22 cellular contexts compared by ENCODE assay signal in the genomic region with DNA sequence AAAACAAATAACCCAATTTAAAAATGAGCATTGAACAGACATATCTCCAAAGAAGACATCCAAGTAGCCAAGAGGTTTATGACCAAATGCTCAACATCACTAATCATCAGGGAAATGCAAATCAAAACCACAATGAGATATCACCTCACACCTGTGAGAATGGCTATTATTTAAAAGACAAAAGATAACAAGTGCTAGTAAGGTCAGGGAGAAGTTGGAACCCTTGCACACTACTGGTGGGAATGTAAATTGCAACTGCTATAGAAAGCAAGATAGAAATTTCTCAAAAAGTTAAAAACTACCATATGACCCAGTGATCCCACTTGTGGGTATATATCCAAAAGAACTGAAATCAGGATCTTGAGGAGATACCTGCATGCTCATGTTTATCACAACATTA. TPM values are rescaled to one million over a fixed set of nuclear protein-coding genes. Genes with fewer than 3 reads are reported as not detected.
A peak's percentile ranks its signal among the peaks of the same experiment; 100 is the strongest.
DNase-seq lines count a peak whose midpoint lies in the region; ATAC-seq and TF ChIP-seq lines count a peak whose summit lies in the region.
"Had no signal": no experiment of that assay in that cellular context is flagged by ENCODE, and none has a peak within 500 bp of the region (broad histone marks: within the 10 kb centered on the region; RNA-seq: fewer than 3 reads in every experiment).

No MANE protein-coding gene starts in this region.

- H3K27me3 Mint-ChIP-seq in WTC11 (ENCODE audit: low read depth) (no peaks in the 10 kb centered on the region), type B pancreatic cell (no peaks in the 10 kb centered on the region)
- H3K27me3 Mint-ChIP-seq: activated CD4-positive, alpha-beta T cell treated with anti-CD3 and anti-CD28 coated beads, Interleukin-2, amount 10 ng/mL, durations not matched to agents 24 days and 14 days; activated naive CD4-positive, alpha-beta T cell treated with anti-CD3 and anti-CD28 coated beads, Interleukin-2, amount 50 U/mL, for 24 hours; memory B cell had no signal

- H3K36me3 ChIP-seq in mammary epithelial cell (ENCODE audit: insufficient read depth, low read length): no peaks in the 10 kb centered on the region
- H3K36me3 ChIP-seq in breast epithelium: no peaks in the 10 kb centered on the region
- no peaks in the 10 kb centered on the region for H3K36me3 ChIP-seq in HAP-1 (replicated peaks)
- H3K36me3 ChIP-seq: sigmoid colon, SJSA1 had no signal

- TF ChIP-seq CTCF in mammary epithelial cell (conservative IDR thresholded peaks at IDR 0.05 in 1 of 2, IDR thresholded peaks at IDR 0.05 in 1 of 2; ENCODE audit: extremely low read depth in 1 of 2, insufficient read depth in 1 of 2, low read depth in 1 of 2, low read length in 2 of 2) (peak; percentile 14 to 32), breast epithelium (IDR thresholded peaks at IDR 0.05) (no peak), WTC11 (IDR thresholded peaks at IDR 0.05) (0 out of 2 replicates have a peak, but pooled peaks have one; percentile 18), fibroblast of the aortic adventitia (IDR thresholded peaks at IDR 0.05; ENCODE audit: insufficient read depth, low read length) (peak; percentile 17), type B pancreatic cell (conservative IDR thresholded peaks at IDR 0.05) (peak; percentile 49)

- peaks cover 22% of the 10 kb centered on the region for H3K79me2 ChIP-seq in mammary epithelial cell (ENCODE audit: insufficient read depth, low read length)

- dilution Hi-C loops in mammary epithelial cell (cut with HindIII; ENCODE audit: low sequenced_read_pairs): no loop called here

- POLR2A ChIA-PET in WTC11 (lab: Charles Lee): no interaction called here

- no peak for DNase-seq in mammary epithelial cell
- no peak for DNase-seq in breast epithelium (ENCODE audit: low spot score in 2 of 2)
- no peak for DNase-seq in WTC11 (ENCODE audit: low spot score)
- DNase-seq in fibroblast of the aortic adventitia (ENCODE audit: low read depth): no peak
- DNase-seq in type B pancreatic cell (ENCODE audit: extremely low spot score, unreplicated experiment): no peak
- no peak for DNase-seq in HAP-1 (ENCODE audit: low spot score in 2 of 2)
- DNase-seq: activated CD4-positive, alpha-beta T cell treated with anti-CD3 and anti-CD28 coated beads, Interleukin-2, amount 10 ng/mL, durations not matched to agents 24 days and 14 days; CD8-positive, alpha-beta T cell; effector memory CD4-positive, alpha-beta T cell; NCI-H1417; NCI-H226; NK-92 treated with Interleukin-12 subunit alpha and Interleukin-12 subunit beta, amount 100 ng/mL, for 24 hours; sigmoid colon; stimulated activated CD4-positive, alpha-beta T cell treated with anti-CD3 and anti-CD28 coated beads, Interleukin-2, amount 100 ng/mL, for 48 hours; stimulated activated CD8-positive, alpha-beta memory T cell treated with anti-CD3 and anti-CD28 coated beads, Interleukin-4, amount 100 ng/mL, for 48 hours; T1000 had no signal

- intact Hi-C loops in mammary epithelial cell (cut with micrococcal nuclease) (no loop called here), breast epithelium (cut with DNase I; ENCODE audit: low total_unique reads) (no loop called here)

- H3K4me3 ChIP-seq in mammary epithelial cell (replicated peaks in 1 of 3; ENCODE audit: insufficient read depth in 1 of 3, low read depth in 2 of 3, low read length in 3 of 3) (no peak overlapping the region), breast epithelium (no peak overlapping the region), fibroblast of the aortic adventitia (ENCODE audit: low read depth, low read length) (no peak overlapping the region), HAP-1 (no peak overlapping the region)
- H3K4me3 ChIP-seq: sigmoid colon, SJSA1 had no signal

- H3K9me3 ChIP-seq in mammary epithelial cell (replicated peaks; ENCODE audit: insufficient read depth, low read length): no peaks in the 10 kb centered on the region
- no peaks in the 10 kb centered on the region for H3K9me3 ChIP-seq in breast epithelium
- no peaks in the 10 kb centered on the region for H3K9me3 ChIP-seq in HAP-1
- H3K9me3 ChIP-seq: sigmoid colon, SJSA1 had no signal

- no peaks in the 10 kb centered on the region for H4K20me1 ChIP-seq in mammary epithelial cell (ENCODE audit: insufficient read depth, low read length)

- H3K27ac Mint-ChIP-seq in WTC11 (no peak overlapping the region; the same call in 1 of the 2 replicates), type B pancreatic cell (no peak overlapping the region)
- H3K27ac Mint-ChIP-seq: activated CD4-positive, alpha-beta T cell treated with anti-CD3 and anti-CD28 coated beads, Interleukin-2, amount 10 ng/mL, durations not matched to agents 24 days and 14 days; activated naive CD4-positive, alpha-beta T cell treated with anti-CD3 and anti-CD28 coated beads, Interleukin-2, amount 50 U/mL, for 24 hours; CD8-positive, alpha-beta T cell; memory B cell had no signal

- H3K9ac ChIP-seq in mammary epithelial cell (ENCODE audit: insufficient read depth, low read length): no peak overlapping the region

- no TSS peak for BruUV-seq in mammary epithelial cell (replicated peaks; lab: Mats Ljungman, UMichigan)

- peaks cover 76% of the 10 kb centered on the region for H3K4me1 Mint-ChIP-seq in WTC11
- H3K4me1 Mint-ChIP-seq in type B pancreatic cell (ENCODE audit: unreplicated experiment): peaks cover 12% of the 10 kb centered on the region

- H3K36me3 Mint-ChIP-seq in WTC11 (no peaks in the 10 kb centered on the region), type B pancreatic cell (peaks cover under 1% of the 10 kb centered on the region)

- H3K27me3 ChIP-seq in mammary epithelial cell (ENCODE audit: insufficient read depth, low read length) (no peaks in the 10 kb centered on the region), breast epithelium (no peaks in the 10 kb centered on the region), HAP-1 (ENCODE audit: low read depth) (no peaks in the 10 kb centered on the region)
- H3K27me3 ChIP-seq: sigmoid colon, SJSA1 had no signal

- ATAC-seq in WTC11 (peak; percentile 70), HG02759 (IDR thresholded peaks at IDR 0.05; ENCODE audit: unreplicated experiment) (no peak), HG02884 (IDR thresholded peaks at IDR 0.05; ENCODE audit: unreplicated experiment) (no peak)
- ATAC-seq: CD8-positive, alpha-beta T cell had no signal

- H3K4me3 Mint-ChIP-seq in WTC11 (no peak overlapping the region), type B pancreatic cell (no peak overlapping the region)
- H3K4me3 Mint-ChIP-seq: activated CD4-positive, alpha-beta T cell treated with anti-CD3 and anti-CD28 coated beads, Interleukin-2, amount 10 ng/mL, durations not matched to agents 24 days and 14 days; activated naive CD4-positive, alpha-beta T cell treated with anti-CD3 and anti-CD28 coated beads, Interleukin-2, amount 50 U/mL, for 24 hours; CD8-positive, alpha-beta T cell; memory B cell had no signal

- H3K9me3 Mint-ChIP-seq in WTC11: no peaks in the 10 kb centered on the region
- H3K9me3 Mint-ChIP-seq in type B pancreatic cell: no peaks in the 10 kb centered on the region
- H3K9me3 Mint-ChIP-seq: activated CD4-positive, alpha-beta T cell treated with anti-CD3 and anti-CD28 coated beads, Interleukin-2, amount 10 ng/mL, durations not matched to agents 24 days and 14 days; activated naive CD4-positive, alpha-beta T cell treated with anti-CD3 and anti-CD28 coated beads, Interleukin-2, amount 50 U/mL, for 24 hours; CD8-positive, alpha-beta T cell; memory B cell had no signal

- no peak overlapping the region for H2AFZ ChIP-seq in mammary epithelial cell (ENCODE audit: low read depth, low read length)

- CTCF ChIA-PET in mammary epithelial cell (lab: Charles Lee; ENCODE audit: low non-redundant PET): no interaction called here
- CTCF ChIA-PET in WTC11 (lab: Charles Lee): no interaction called here

- in situ Hi-C loops in mammary epithelial cell (cut with MboI; ENCODE audit: low sequenced_read_pairs in 2 of 2) (no loop called here), HAP-1 (cut with MboI; ENCODE audit: low sequenced_read_pairs) (no loop called here)

- H3K4me2 ChIP-seq in mammary epithelial cell (ENCODE audit: insufficient read depth, low read depth, low read length): no peak overlapping the region

- no peak for TF ChIP-seq POLR2A in breast epithelium (IDR thresholded peaks at IDR 0.05)

- H3K4me1 ChIP-seq in mammary epithelial cell (ENCODE audit: insufficient read depth, low read length) (peaks cover 2% of the 10 kb centered on the region), breast epithelium (no peaks in the 10 kb centered on the region), HAP-1 (peaks cover 6% of the 10 kb centered on the region)

- no peak overlapping the region for H3K27ac ChIP-seq in mammary epithelial cell (ENCODE audit: insufficient read depth, low read depth, low read length)
- H3K27ac ChIP-seq in breast epithelium: no peak overlapping the region
- H3K27ac ChIP-seq: HL-60, sigmoid colon, SJSA1 had no signal

TF ChIP-seq in WTC11, 78 proteins besides CTCF, POLR2A, EP300 and RAD21 (continues in another document):
- TF ChIP-seq SOX15 (CRISPR knock-in tag; IDR thresholded peaks at IDR 0.05) (no peak), ZBTB21 (CRISPR knock-in tag; IDR thresholded peaks at IDR 0.05; ENCODE audit: borderline replicate concordance) (no peak)
- TF ChIP-seq, protein P1, sequence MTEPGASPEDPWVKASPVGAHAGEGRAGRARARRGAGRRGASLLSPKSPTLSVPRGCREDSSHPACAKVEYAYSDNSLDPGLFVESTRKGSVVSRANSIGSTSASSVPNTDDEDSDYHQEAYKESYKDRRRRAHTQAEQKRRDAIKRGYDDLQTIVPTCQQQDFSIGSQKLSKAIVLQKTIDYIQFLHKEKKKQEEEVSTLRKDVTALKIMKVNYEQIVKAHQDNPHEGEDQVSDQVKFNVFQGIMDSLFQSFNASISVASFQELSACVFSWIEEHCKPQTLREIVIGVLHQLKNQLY (CRISPR knock-in tag; IDR thresholded peaks at IDR 0.05): no peak

RNA-seq across cellular contexts. Expression of a gene that starts 49.5 kb away (rescaled TPM):
- total RNA-seq in mammary epithelial cell (10 to 100 TPM; 24.9 to 37.3 TPM), breast epithelium (100 to 1,000 TPM in 1 of 3 donors, 10 to 100 TPM in 2; 66.5 to 114 (median 80.1) TPM), WTC11 (2021) (12.4 to 14.0 TPM (median 13.2 TPM) in 3 replicates), fibroblast of the aortic adventitia (ENCODE audit: low replicate concordance) (61.2 and 122 TPM in 2 replicates), type B pancreatic cell (ENCODE audit: low replicate concordance) (15.1 and 26.9 TPM in 2 replicates)
- polyA plus RNA-seq in mammary epithelial cell: 12.6 TPM
- 16.0 TPM for polyA minus RNA-seq in mammary epithelial cell

Comparison
In these comparisons a context has a peak if more than half of its experiments do, and no peak if none do; other contexts are left out.
1. CTCF ChIP-seq: peak in mammary epithelial cell (2 of 2), WTC11 (single experiment), fibroblast of the aortic adventitia (single experiment) and type B pancreatic cell (single experiment); none in breast epithelium (0 of 3).